In genomic region chr14:99651953-99652746, GRCh38 we compare ENCODE assay signal across 1 cellular context.
TF ChIP-seq lines count a peak whose summit lies in the region.

No MANE protein-coding gene starts in this region.

TF ChIP-seq in HepG2, 621 proteins besides CTCF, POLR2A, EP300 and RAD21:
- no peak for TF ChIP-seq ZNF205 (CRISPR knock-in tag; IDR thresholded peaks at IDR 0.05)
- TF ChIP-seq ZNF629 (CRISPR knock-in tag; conservative IDR thresholded peaks at IDR 0.05): peak; percentile 64
TF ChIP-seq in HepG2: peak in this region for 1.
